10 cellular contexts compared by ENCODE assay signal in genomic region chr6:166757226-166758135, GRCh38.
DNase-seq lines count a peak whose midpoint lies in the region; ATAC-seq and TF ChIP-seq lines count a peak whose summit lies in the region.
"Had no signal": no experiment of that assay in that cellular context is flagged by ENCODE, and none has a peak within 500 bp of the region (broad histone marks: within the 10 kb centered on the region; RNA-seq: fewer than 3 reads in every experiment).

No MANE protein-coding gene starts in this region.

- no peaks in the 10 kb centered on the region for H3K9me3 Mint-ChIP-seq in activated T-cell treated with anti-CD3 and anti-CD28 coated beads, Interleukin-2, amount 50 U/mL, for 72 hours

- DNase-seq in heart left ventricle = no peak
- DNase-seq in Right ventricle myocardium inferior (ENCODE audit: missing footprints) = no peak
- peak; percentile 23 to 34 for DNase-seq in activated T-cell treated with anti-CD3 and anti-CD28 coated beads, Interleukin-2, amount 50 U/mL, for 72 hours
- DNase-seq in iris pigment epithelial cell (ENCODE audit: low read depth) = peak; percentile 41
- DNase-seq in thyroid gland = peak; percentile 69 to 76
- no peak for DNase-seq in SHP77 treated with DMSO at 0.1 percent for 48 hours (lab: John Stamatoyannopoulos, UW)
- DNase-seq: heart right ventricle, T-helper 9 cell had no signal

- H3K27ac ChIP-seq in heart left ventricle = no peak overlapping the region
- peak overlapping the region in 1 of 3 donors; percentile 20 for H3K27ac ChIP-seq in thyroid gland
- H3K27ac ChIP-seq: heart right ventricle had no signal

- H3K4me1 ChIP-seq in heart left ventricle = peaks cover 0 to 11% (median 2%) of the 10 kb centered on the region in 12 donors
- H3K4me1 ChIP-seq in thyroid gland = peaks cover 8 to 15% of the 10 kb centered on the region in 2 donors

- no peaks in the 10 kb centered on the region for H3K36me3 Mint-ChIP-seq in activated T-cell treated with anti-CD3 and anti-CD28 coated beads, Interleukin-2, amount 50 U/mL, for 72 hours (ENCODE audit: insufficient read depth in 2 of 2)

- intact Hi-C loops in heart left ventricle (cut with DNase I) = no loop called here
- intact Hi-C loops in Right ventricle myocardium inferior (cut with DNase I) = no loop called here
- intact Hi-C loops in thyroid gland (cut with DNase I) = no loop called here

- TF ChIP-seq POLR2A in heart left ventricle (IDR thresholded peaks at IDR 0.05) = no peak
- no peak for TF ChIP-seq POLR2A in thyroid gland (IDR thresholded peaks at IDR 0.05)

- H3K4me1 Mint-ChIP-seq in activated T-cell treated with anti-CD3 and anti-CD28 coated beads, Interleukin-2, amount 50 U/mL, for 72 hours (ENCODE audit: low read depth) = peaks cover 36% of the 10 kb centered on the region

- H3K9me3 ChIP-seq in heart left ventricle (no peaks in the 10 kb centered on the region), thyroid gland (no peaks in the 10 kb centered on the region)
- H3K9me3 ChIP-seq: heart right ventricle had no signal

- TF ChIP-seq CTCF in heart left ventricle (IDR thresholded peaks at IDR 0.05) = no peak
- TF ChIP-seq CTCF in thyroid gland (IDR thresholded peaks at IDR 0.05) = no peak

- no peaks in the 10 kb centered on the region for H3K36me3 ChIP-seq in heart left ventricle
- no peaks in the 10 kb centered on the region for H3K36me3 ChIP-seq in thyroid gland
- H3K36me3 ChIP-seq: heart right ventricle had no signal

- H3K27me3 ChIP-seq in heart left ventricle (peaks cover 0 to 10% (median 0%) of the 10 kb centered on the region in 9 donors), thyroid gland (no peaks in the 10 kb centered on the region)

- ATAC-seq in heart left ventricle (peak in 2 of 4 donors; percentile 28 to 29), Right ventricle myocardium inferior (no peak), HG03175 (IDR thresholded peaks at IDR 0.05; ENCODE audit: unreplicated experiment) (no peak), GM21529 (IDR thresholded peaks at IDR 0.05; ENCODE audit: unreplicated experiment) (no peak)
- peak; percentile 70 to 75 for ATAC-seq in activated T-cell treated with anti-CD3 and anti-CD28 coated beads, Interleukin-2, amount 50 U/mL, for 72 hours (replicated peaks in 1 of 2)

- peak overlapping the region; percentile 66 to 74 for H3K4me3 Mint-ChIP-seq in activated T-cell treated with anti-CD3 and anti-CD28 coated beads, Interleukin-2, amount 50 U/mL, for 72 hours

- peaks cover 35% of the 10 kb centered on the region for H3K27me3 Mint-ChIP-seq in activated T-cell treated with anti-CD3 and anti-CD28 coated beads, Interleukin-2, amount 50 U/mL, for 72 hours (ENCODE audit: low read depth)

- H3K4me3 ChIP-seq in heart left ventricle (peak overlapping the region in 7 of 12 donors; percentile 0 to 31 (median 19)), thyroid gland (replicated peaks in 1 of 3) (peak overlapping the region in 1 of 3 donors; percentile 6)

- 34 to 50% (median 39%) methylated on average over 25 of the region's 25 CpGs for WGBS in heart left ventricle, 4 donors
- 12 to 14% methylated on average over 23 to 24 of the region's 25 CpGs for WGBS in thyroid gland, 2 donors

- H3K27ac Mint-ChIP-seq in activated T-cell treated with anti-CD3 and anti-CD28 coated beads, Interleukin-2, amount 50 U/mL, for 72 hours = no peak overlapping the region

Comparison
In these comparisons a context has a peak if more than half of its experiments do, and no peak if none do; other contexts are left out.
1. ATAC-seq: peak in activated T-cell treated with anti-CD3 and anti-CD28 coated beads, Interleukin-2, amount 50 U/mL, for 72 hours (2 of 2); none in Right ventricle myocardium inferior (single experiment), HG03175 (single experiment) and GM21529 (single experiment).
2. DNase-seq: peak in activated T-cell treated with anti-CD3 and anti-CD28 coated beads, Interleukin-2, amount 50 U/mL, for 72 hours (2 of 2), iris pigment epithelial cell (single experiment) and thyroid gland (2 of 2); none in heart left ventricle (0 of 5), Right ventricle myocardium inferior (single experiment) and SHP77 treated with DMSO at 0.1 percent for 48 hours (single experiment).